Comparison of ENCODE assay signal across 33 cellular contexts in the genomic region with DNA sequence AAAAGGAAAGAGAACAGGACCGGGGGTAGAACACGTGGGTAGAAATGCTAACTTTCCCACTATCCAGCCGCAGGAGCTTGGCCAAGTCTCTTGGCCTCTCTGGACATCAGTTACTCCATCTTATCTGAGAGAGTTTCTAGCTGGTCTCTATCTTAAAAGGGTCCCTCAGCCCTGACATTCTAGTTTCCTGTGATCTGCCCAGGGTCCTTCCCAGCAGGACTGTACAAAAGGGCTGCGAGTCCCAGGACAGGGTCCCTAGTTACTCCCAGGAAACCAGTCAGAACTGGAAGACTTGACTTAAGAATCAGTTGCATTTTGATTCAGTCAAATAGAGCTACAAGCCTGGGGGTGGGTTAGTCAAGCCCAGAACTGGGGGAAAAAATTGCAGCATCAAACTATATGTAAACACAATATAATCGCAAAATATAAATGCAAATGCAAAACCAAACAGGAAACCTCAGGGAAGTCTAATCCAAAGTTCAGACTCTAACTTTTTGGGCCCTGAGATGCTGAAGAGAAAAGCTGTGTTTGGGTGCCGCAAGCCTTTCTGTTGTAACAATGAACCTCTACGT. TPM values are rescaled to one million over a fixed set of nuclear protein-coding genes. Genes with fewer than 3 reads are reported as not detected.
DNase-seq lines count a peak whose midpoint lies in the region; ATAC-seq and TF ChIP-seq lines count a peak whose summit lies in the region.
"Had no signal": no experiment of that assay in that cellular context is flagged by ENCODE, and none has a peak within 500 bp of the region (broad histone marks: within the 10 kb centered on the region; RNA-seq: fewer than 3 reads in every experiment).

No MANE protein-coding gene starts in this region.

- H3K4me1 ChIP-seq in OCI-LY3 (ENCODE audit: low read length) (peaks cover 10% of the 10 kb centered on the region), skeletal muscle tissue (ENCODE audit: control insufficient read depth in 3 of 3, insufficient read depth in 3 of 3, low read length in 3 of 3) (peaks cover 50 to 60% (median 56%) of the 10 kb centered on the region in 3 donors)
- H3K4me1 ChIP-seq: colonic mucosa had no signal

- no peak overlapping the region for H2AFZ ChIP-seq in OCI-LY3 (ENCODE audit: low read depth, low read length)

- no peaks in the 10 kb centered on the region for H3K36me3 ChIP-seq in OCI-LY3 (replicated peaks; ENCODE audit: low read depth, low read length)
- H3K36me3 ChIP-seq in skeletal muscle tissue (ENCODE audit: control insufficient read depth in 3 of 3, insufficient read depth in 3 of 3, low read length in 3 of 3), result no peaks in the 10 kb centered on the region
- H3K36me3 ChIP-seq: ascending aorta, cardiac muscle cell, colonic mucosa, ovary, stomach, tibial artery had no signal

- peak overlapping the region; percentile 20; the same call in 1 of the 2 replicates for H3K4me2 ChIP-seq in OCI-LY3 (ENCODE audit: low read length)

- peaks cover 16% of the 10 kb centered on the region for H3K4me1 Mint-ChIP-seq in Calu3 (ENCODE audit: low read depth, unreplicated experiment)
- peaks cover 24% of the 10 kb centered on the region for H3K4me1 Mint-ChIP-seq in memory B cell

- TF ChIP-seq CTCF in Calu3 (IDR thresholded peaks at IDR 0.05; ENCODE audit: unreplicated experiment) (no peak), OCI-LY3 (IDR thresholded peaks at IDR 0.05; ENCODE audit: low read depth, low read length) (no peak), lower leg skin (IDR thresholded peaks at IDR 0.05) (no peak)

- H3K27me3 ChIP-seq in OCI-LY3 (ENCODE audit: low read depth, low read length), result peaks cover 7% of the 10 kb centered on the region; the same call in 1 of the 2 replicates
- no peaks in the 10 kb centered on the region for H3K27me3 ChIP-seq in skeletal muscle tissue (ENCODE audit: control insufficient read depth in 3 of 3, insufficient read depth in 3 of 3, low read length in 3 of 3)
- H3K27me3 ChIP-seq: ascending aorta, cardiac muscle cell, colonic mucosa, ovary, tibial artery had no signal

- H3K27me3 Mint-ChIP-seq in Calu3 (ENCODE audit: unreplicated experiment), result peaks cover 13% of the 10 kb centered on the region
- H3K27me3 Mint-ChIP-seq in memory B cell, result peaks cover 9% of the 10 kb centered on the region

- DNase-seq in Calu3 (no peak), memory B cell (ENCODE audit: low spot score in 2 of 2) (no peak), NAMALWA (ENCODE audit: low spot score) (no peak), lower leg skin (ENCODE audit: low spot score in 2 of 2) (no peak)
- DNase-seq: activated CD4-positive, alpha-beta T cell treated with anti-CD3 and anti-CD28 coated beads, Interleukin-2, amount 50 U/mL, for 4 hours; activated CD8-positive, alpha-beta memory T cell treated with anti-CD3 and anti-CD28 coated beads, Interleukin-2, amount 10 ng/mL, durations not matched to agents 7 days and 5 days; activated gamma-delta T cell treated with Interleukin-2 at 50 U/mL for 16 hours; activated naive CD8-positive, alpha-beta T cell treated with anti-CD3 and anti-CD28 coated beads, Interleukin-2, amount 10 ng/mL, durations not matched to agents 7 days and 5 days; activated T-cell treated with anti-CD3 and anti-CD28 coated beads, Interleukin-2, amount 50 U/mL, for 4 hours; C1 segment of cervical spinal cord; colonic mucosa; DMS79; effector CD4-positive, alpha-beta T cell; GDM1; naive thymus-derived CD8-positive, alpha-beta T cell; NCI-H1105; NCI-H187 treated with DMSO at 0.1 percent for 48 hours; NCI-H2171; NCI-H510A; ovary; RPMI8226; stimulated activated CD4-positive, alpha-beta T cell treated with anti-CD3 and anti-CD28 coated beads, Interleukin-12 subunit alpha, Interleukin-12 subunit beta, amount 100 ng/mL, for 4 hours; stimulated activated CD4-positive, alpha-beta T cell treated with anti-CD3 and anti-CD28 coated beads, Interleukin-2, amount 100 ng/mL, for 48 hours; stomach; tibial artery had no signal

- no peak overlapping the region for H3K4me3 Mint-ChIP-seq in Calu3 (ENCODE audit: low read depth, unreplicated experiment)
- H3K4me3 Mint-ChIP-seq in memory B cell, result no peak overlapping the region
- H3K4me3 Mint-ChIP-seq: activated CD8-positive, alpha-beta memory T cell treated with anti-CD3 and anti-CD28 coated beads, Interleukin-2, amount 10 ng/mL, durations not matched to agents 7 days and 5 days; activated naive CD8-positive, alpha-beta T cell treated with anti-CD3 and anti-CD28 coated beads, Interleukin-2, amount 10 ng/mL, durations not matched to agents 7 days and 5 days; T-helper 1 cell treated with Interleukin-12 subunit alpha and Interleukin-12 subunit beta and Interleukin-4 antibody, amounts not matched to agents 30 μg/mL and 1 μg/mL, for 36 hours had no signal

- H3K79me2 ChIP-seq in OCI-LY3 (ENCODE audit: low read length), result no peaks in the 10 kb centered on the region

- peaks cover 19% of the 10 kb centered on the region for H3K36me3 Mint-ChIP-seq in Calu3 (ENCODE audit: insufficient read depth, unreplicated experiment)
- H3K36me3 Mint-ChIP-seq in memory B cell, result no peaks in the 10 kb centered on the region
- H3K36me3 Mint-ChIP-seq: activated CD8-positive, alpha-beta memory T cell treated with anti-CD3 and anti-CD28 coated beads, Interleukin-2, amount 10 ng/mL, durations not matched to agents 7 days and 5 days; activated naive CD8-positive, alpha-beta T cell treated with anti-CD3 and anti-CD28 coated beads, Interleukin-2, amount 10 ng/mL, durations not matched to agents 7 days and 5 days; naive thymus-derived CD8-positive, alpha-beta T cell had no signal

- H3K27ac Mint-ChIP-seq in Calu3 (ENCODE audit: unreplicated experiment) (peak overlapping the region; percentile 39), memory B cell (peak overlapping the region; percentile 87)
- H3K27ac Mint-ChIP-seq: activated CD8-positive, alpha-beta memory T cell treated with anti-CD3 and anti-CD28 coated beads, Interleukin-2, amount 10 ng/mL, durations not matched to agents 7 days and 5 days; activated naive CD8-positive, alpha-beta T cell treated with anti-CD3 and anti-CD28 coated beads, Interleukin-2, amount 10 ng/mL, durations not matched to agents 7 days and 5 days; T-helper 1 cell treated with Interleukin-12 subunit alpha and Interleukin-12 subunit beta and Interleukin-4 antibody, amounts not matched to agents 30 μg/mL and 1 μg/mL, for 36 hours had no signal

- no peak overlapping the region for H3K4me3 ChIP-seq in OCI-LY3 (ENCODE audit: low read length)
- peak overlapping the region in 1 of 3 donors; percentile 39 for H3K4me3 ChIP-seq in skeletal muscle tissue (ENCODE audit: low read length in 3 of 3)
- no peak overlapping the region for H3K4me3 ChIP-seq in lower leg skin (ENCODE audit: low read depth, poor library complexity, severe bottlenecking)
- H3K4me3 ChIP-seq: ascending aorta, cardiac muscle cell, colonic mucosa, ovary, stomach, tibial artery had no signal

- H3K9ac ChIP-seq in OCI-LY3 (ENCODE audit: low read length) (no peak overlapping the region), skeletal muscle tissue (ENCODE audit: low read depth in 1 of 3, low read length in 3 of 3) (peak overlapping the region in 1 of 3 donors; percentile 25)

- H4K20me1 ChIP-seq in OCI-LY3 (ENCODE audit: insufficient read depth, low read length), result no peaks in the 10 kb centered on the region

- no peak for TF ChIP-seq POLR2A in lower leg skin (IDR thresholded peaks at IDR 0.05)

- BruUV-seq in Calu3 (replicated peaks; lab: Mats Ljungman, UMichigan), result no TSS peak

- 82 to 87% methylated on average over 7 of the region's 7 CpGs for WGBS in lower leg skin, 2 donors

- H3K9me3 ChIP-seq in OCI-LY3 (ENCODE audit: insufficient read depth, low read length) (no peaks in the 10 kb centered on the region), skeletal muscle tissue (ENCODE audit: control insufficient read depth in 3 of 3, low read length in 3 of 3) (no peaks in the 10 kb centered on the region)
- H3K9me3 ChIP-seq: ascending aorta, colonic mucosa, ovary, stomach, tibial artery had no signal

- no peaks in the 10 kb centered on the region for H3K9me3 Mint-ChIP-seq in Calu3 (ENCODE audit: low read depth, unreplicated experiment)
- H3K9me3 Mint-ChIP-seq in memory B cell, result no peaks in the 10 kb centered on the region
- H3K9me3 Mint-ChIP-seq: activated naive CD8-positive, alpha-beta T cell treated with anti-CD3 and anti-CD28 coated beads, Interleukin-2, amount 10 ng/mL, durations not matched to agents 7 days and 5 days; activated T-cell treated with anti-CD3 and anti-CD28 coated beads, Interleukin-2, amount 50 U/mL, for 4 hours; naive thymus-derived CD8-positive, alpha-beta T cell; T-helper 1 cell treated with Interleukin-12 subunit alpha and Interleukin-12 subunit beta and Interleukin-4 antibody, amounts not matched to agents 30 μg/mL and 1 μg/mL, for 36 hours had no signal

- CTCF ChIA-PET in Calu3 (lab: Charles Lee), result no interaction called here

- H3K27ac ChIP-seq in OCI-LY3 (ENCODE audit: low read length) (no peak overlapping the region), skeletal muscle tissue (ENCODE audit: low read depth, low read length) (peak overlapping the region; percentile 79)
- H3K27ac ChIP-seq: cardiac muscle cell, colonic mucosa, tibial artery had no signal

- intact Hi-C loops in Calu3 (cut with micrococcal nuclease; ENCODE audit: unreplicated experiment) (no loop called here), lower leg skin (cut with DNase I; ENCODE audit: low total_unique reads) (loop anchor here (10.0 kb wide), 1 partner anchor 56 kb away; a partner anchor contains a TSS)

- ATAC-seq in memory B cell (ENCODE audit: low read depth) (no peak), GM21360 (IDR thresholded peaks at IDR 0.05; ENCODE audit: unreplicated experiment) (no peak)
- ATAC-seq: activated CD8-positive, alpha-beta memory T cell treated with anti-CD3 and anti-CD28 coated beads, Interleukin-2, amount 10 ng/mL, durations not matched to agents 7 days and 5 days; activated T-cell treated with anti-CD3 and anti-CD28 coated beads, Interleukin-2, amount 50 U/mL, for 4 hours; HCT116; naive thymus-derived CD8-positive, alpha-beta T cell; SK-N-SH treated with all-trans-retinoic acid at 6 μM for 48 hours had no signal

RNA-seq across cellular contexts. Expression of a gene that starts 2.9 kb away (rescaled TPM):
- total RNA-seq in Calu3 (2022), result 2.9 and 3.5 TPM in 2 replicates
- 45.9 TPM for total RNA-seq in skeletal muscle tissue
- total RNA-seq in lower leg skin, result 100 to 1,000 TPM; 103 to 114 (median 108) TPM

RNA-seq across cellular contexts. Expression of a gene that starts 49.9 kb away (rescaled TPM):
- total RNA-seq in Calu3 (2022), result 6.2 and 8.1 TPM in 2 replicates
- total RNA-seq in skeletal muscle tissue, result 5.7 TPM
- 10 to 100 TPM in 2 of 4 donors, 1 to 10 TPM in 2; 6.0 to 12.1 (median 9.0) TPM for total RNA-seq in lower leg skin
- total RNA-seq: ascending aorta had no signal

RNA-seq across cellular contexts. Expression of a gene that starts 56.6 kb away (rescaled TPM):
- total RNA-seq in Calu3 (2022) (1.5 and 2.7 TPM in 2 replicates), skeletal muscle tissue (314 TPM), lower leg skin (10 to 100 TPM; 39.5 to 49.1 (median 46.2) TPM)

Comparison
In these comparisons a context has a peak if more than half of its experiments do, and no peak if none do; other contexts are left out.
1. RNA of a gene that starts 2.9 kb away (total RNA-seq): 103 to 114 TPM in lower leg skin and 45.9 TPM in skeletal muscle tissue (single experiment); 2.9 to 3.5 TPM in Calu3; every median in the first group is over 10 times any median in the second.
2. RNA of a gene that starts 56.6 kb away (total RNA-seq): 314 TPM in skeletal muscle tissue (single experiment) and 39.5 to 49.1 TPM in lower leg skin; 1.5 to 2.7 TPM in Calu3; every median in the first group is over 10 times any median in the second.